ENCODE assay signal across 2 cellular contexts in the genomic region with DNA sequence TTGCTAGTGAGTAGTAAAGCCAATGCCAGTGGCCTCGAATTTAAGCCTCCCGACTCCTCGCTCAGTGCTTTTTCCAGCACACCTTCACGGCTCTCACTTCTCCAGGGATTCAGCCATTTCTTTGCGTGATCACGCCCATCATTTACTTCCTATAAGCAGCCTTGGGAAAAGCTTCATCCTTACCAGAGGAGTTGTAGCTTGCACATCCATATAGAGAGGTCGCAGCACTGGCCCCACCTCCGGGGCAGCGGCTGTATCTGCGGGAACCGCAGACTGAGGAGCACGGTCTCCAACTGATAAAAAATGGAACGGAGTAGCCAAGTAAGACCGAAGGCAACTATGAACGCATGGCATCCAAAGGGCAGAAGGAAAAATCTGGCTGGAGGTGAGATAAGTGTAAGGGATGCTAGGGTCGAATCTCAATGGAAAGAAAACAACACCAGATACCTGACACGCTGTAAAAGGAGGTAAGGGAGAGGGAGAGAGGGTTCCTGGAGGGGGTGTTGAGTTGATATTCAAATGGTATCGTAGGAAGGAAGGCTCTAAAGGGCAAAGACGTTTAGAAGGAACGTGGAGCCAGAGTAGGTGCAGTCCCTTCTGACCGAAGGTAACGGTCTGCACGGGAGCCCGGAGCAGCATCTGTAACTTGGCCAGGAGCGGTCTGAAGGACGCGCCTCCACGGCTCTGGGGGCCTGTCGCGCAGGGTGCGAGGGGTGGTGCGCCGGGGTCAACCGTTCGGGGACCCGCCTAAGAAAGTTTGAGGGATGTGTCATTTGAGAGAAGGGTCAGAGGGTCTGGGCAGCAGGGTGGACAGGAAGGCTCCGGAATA.
TF ChIP-seq lines count a peak whose summit lies in the region.

No MANE protein-coding gene starts in this region.

TF ChIP-seq in HEK293, 187 proteins besides CTCF, POLR2A, EP300 and RAD21 (continued from another document and continues in another):
- TF ChIP-seq, protein P1, sequence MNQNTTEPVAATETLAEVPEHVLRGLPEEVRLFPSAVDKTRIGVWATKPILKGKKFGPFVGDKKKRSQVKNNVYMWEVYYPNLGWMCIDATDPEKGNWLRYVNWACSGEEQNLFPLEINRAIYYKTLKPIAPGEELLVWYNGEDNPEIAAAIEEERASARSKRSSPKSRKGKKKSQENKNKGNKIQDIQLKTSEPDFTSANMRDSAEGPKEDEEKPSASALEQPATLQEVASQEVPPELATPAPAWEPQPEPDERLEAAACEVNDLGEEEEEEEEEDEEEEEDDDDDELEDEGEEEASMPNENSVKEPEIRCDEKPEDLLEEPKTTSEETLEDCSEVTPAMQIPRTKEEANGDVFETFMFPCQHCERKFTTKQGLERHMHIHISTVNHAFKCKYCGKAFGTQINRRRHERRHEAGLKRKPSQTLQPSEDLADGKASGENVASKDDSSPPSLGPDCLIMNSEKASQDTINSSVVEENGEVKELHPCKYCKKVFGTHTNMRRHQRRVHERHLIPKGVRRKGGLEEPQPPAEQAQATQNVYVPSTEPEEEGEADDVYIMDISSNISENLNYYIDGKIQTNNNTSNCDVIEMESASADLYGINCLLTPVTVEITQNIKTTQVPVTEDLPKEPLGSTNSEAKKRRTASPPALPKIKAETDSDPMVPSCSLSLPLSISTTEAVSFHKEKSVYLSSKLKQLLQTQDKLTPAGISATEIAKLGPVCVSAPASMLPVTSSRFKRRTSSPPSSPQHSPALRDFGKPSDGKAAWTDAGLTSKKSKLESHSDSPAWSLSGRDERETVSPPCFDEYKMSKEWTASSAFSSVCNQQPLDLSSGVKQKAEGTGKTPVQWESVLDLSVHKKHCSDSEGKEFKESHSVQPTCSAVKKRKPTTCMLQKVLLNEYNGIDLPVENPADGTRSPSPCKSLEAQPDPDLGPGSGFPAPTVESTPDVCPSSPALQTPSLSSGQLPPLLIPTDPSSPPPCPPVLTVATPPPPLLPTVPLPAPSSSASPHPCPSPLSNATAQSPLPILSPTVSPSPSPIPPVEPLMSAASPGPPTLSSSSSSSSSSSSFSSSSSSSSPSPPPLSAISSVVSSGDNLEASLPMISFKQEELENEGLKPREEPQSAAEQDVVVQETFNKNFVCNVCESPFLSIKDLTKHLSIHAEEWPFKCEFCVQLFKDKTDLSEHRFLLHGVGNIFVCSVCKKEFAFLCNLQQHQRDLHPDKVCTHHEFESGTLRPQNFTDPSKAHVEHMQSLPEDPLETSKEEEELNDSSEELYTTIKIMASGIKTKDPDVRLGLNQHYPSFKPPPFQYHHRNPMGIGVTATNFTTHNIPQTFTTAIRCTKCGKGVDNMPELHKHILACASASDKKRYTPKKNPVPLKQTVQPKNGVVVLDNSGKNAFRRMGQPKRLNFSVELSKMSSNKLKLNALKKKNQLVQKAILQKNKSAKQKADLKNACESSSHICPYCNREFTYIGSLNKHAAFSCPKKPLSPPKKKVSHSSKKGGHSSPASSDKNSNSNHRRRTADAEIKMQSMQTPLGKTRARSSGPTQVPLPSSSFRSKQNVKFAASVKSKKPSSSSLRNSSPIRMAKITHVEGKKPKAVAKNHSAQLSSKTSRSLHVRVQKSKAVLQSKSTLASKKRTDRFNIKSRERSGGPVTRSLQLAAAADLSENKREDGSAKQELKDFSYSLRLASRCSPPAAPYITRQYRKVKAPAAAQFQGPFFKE (tag by site-specific recombination; IDR thresholded peaks at IDR 0.05; ENCODE audit: borderline replicate concordance): no peak
- TF ChIP-seq ZBTB26 (tag by site-specific recombination; optimal IDR thresholded peaks at IDR 0.05) (peak; percentile 79), ZFP3 (tag by site-specific recombination; IDR thresholded peaks at IDR 0.05; ENCODE audit: low read depth) (no peak), SALL2 (tag by site-specific recombination; IDR thresholded peaks at IDR 0.05; ENCODE audit: borderline replicate concordance) (no peak), ZNF221 (tag by site-specific recombination; IDR thresholded peaks at IDR 0.05; ENCODE audit: borderline replicate concordance) (no peak), ZSCAN5A (tag by site-specific recombination; IDR thresholded peaks at IDR 0.05) (no peak), YY2 (tag by site-specific recombination; IDR thresholded peaks at IDR 0.05) (no peak), ZNF157 (tag by site-specific recombination; IDR thresholded peaks at IDR 0.05) (no peak), KLF17 (tag by site-specific recombination; IDR thresholded peaks at IDR 0.05) (no peak)
- TF ChIP-seq, protein P2, sequence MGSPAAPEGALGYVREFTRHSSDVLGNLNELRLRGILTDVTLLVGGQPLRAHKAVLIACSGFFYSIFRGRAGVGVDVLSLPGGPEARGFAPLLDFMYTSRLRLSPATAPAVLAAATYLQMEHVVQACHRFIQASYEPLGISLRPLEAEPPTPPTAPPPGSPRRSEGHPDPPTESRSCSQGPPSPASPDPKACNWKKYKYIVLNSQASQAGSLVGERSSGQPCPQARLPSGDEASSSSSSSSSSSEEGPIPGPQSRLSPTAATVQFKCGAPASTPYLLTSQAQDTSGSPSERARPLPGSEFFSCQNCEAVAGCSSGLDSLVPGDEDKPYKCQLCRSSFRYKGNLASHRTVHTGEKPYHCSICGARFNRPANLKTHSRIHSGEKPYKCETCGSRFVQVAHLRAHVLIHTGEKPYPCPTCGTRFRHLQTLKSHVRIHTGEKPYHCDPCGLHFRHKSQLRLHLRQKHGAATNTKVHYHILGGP (tag by site-specific recombination; IDR thresholded peaks at IDR 0.05): no peak

TF ChIP-seq in HepG2, 621 proteins besides CTCF, POLR2A, EP300 and RAD21 (continued from another document and continues in another):
- TF ChIP-seq, protein P3, sequence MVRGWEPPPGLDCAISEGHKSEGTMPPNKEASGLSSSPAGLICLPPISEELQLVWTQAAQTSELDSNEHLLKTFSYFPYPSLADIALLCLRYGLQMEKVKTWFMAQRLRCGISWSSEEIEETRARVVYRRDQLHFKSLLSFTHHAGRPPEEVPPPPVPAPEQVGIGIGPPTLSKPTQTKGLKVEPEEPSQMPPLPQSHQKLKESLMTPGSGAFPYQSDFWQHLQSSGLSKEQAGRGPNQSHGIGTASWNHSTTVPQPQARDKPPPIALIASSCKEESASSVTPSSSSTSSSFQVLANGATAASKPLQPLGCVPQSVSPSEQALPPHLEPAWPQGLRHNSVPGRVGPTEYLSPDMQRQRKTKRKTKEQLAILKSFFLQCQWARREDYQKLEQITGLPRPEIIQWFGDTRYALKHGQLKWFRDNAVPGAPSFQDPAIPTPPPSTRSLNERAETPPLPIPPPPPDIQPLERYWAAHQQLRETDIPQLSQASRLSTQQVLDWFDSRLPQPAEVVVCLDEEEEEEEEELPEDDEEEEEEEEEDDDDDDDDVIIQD (CRISPR knock-in tag; IDR thresholded peaks at IDR 0.05; ENCODE audit: low read depth): no peak
- peak; percentile 63; the same call in 1 of the 2 replicates for TF ChIP-seq ZNF138 (CRISPR knock-in tag; IDR thresholded peaks at IDR 0.05; ENCODE audit: low read depth)
- TF ChIP-seq, protein P4, sequence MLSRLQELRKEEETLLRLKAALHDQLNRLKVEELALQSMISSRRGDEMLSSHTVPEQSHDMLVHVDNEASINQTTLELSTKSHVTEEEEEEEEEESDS (CRISPR knock-in tag; IDR thresholded peaks at IDR 0.05; ENCODE audit: borderline replicate concordance): 0 out of 2 replicates have a peak, but pooled peaks have one; percentile 54
- no peak for TF ChIP-seq JUND (CRISPR knock-in tag; IDR thresholded peaks at IDR 0.05)
- no peak for TF ChIP-seq RFX1 (IDR thresholded peaks at IDR 0.05)
- 0 out of 2 replicates have a peak, but pooled peaks have one; percentile 6 for TF ChIP-seq ZNF3 (CRISPR knock-in tag; IDR thresholded peaks at IDR 0.05)
- TF ChIP-seq RAD51 (IDR thresholded peaks at IDR 0.05; ENCODE audit: borderline replicate concordance): no peak
- no peak for TF ChIP-seq ZNF281 (CRISPR knock-in tag; IDR thresholded peaks at IDR 0.05; ENCODE audit: borderline replicate concordance)
- TF ChIP-seq HDAC6 (IDR thresholded peaks at IDR 0.05; ENCODE audit: low read depth, low read length): no peak
- no peak for TF ChIP-seq LBX2 (CRISPR knock-in tag; IDR thresholded peaks at IDR 0.05; ENCODE audit: borderline replicate concordance)
- no peak for TF ChIP-seq MED8 (CRISPR knock-in tag; IDR thresholded peaks at IDR 0.05; ENCODE audit: insufficient replicate concordance)
- TF ChIP-seq GATA4 (IDR thresholded peaks at IDR 0.05; ENCODE audit: borderline replicate concordance, low read depth): no peak
- no peak for TF ChIP-seq NFKBIZ (CRISPR knock-in tag; IDR thresholded peaks at IDR 0.05)
- no peak for TF ChIP-seq PRDM10 (CRISPR knock-in tag; IDR thresholded peaks at IDR 0.05; ENCODE audit: low read depth)
- no peak for TF ChIP-seq CSRNP1 (CRISPR knock-in tag; IDR thresholded peaks at IDR 0.05)
- TF ChIP-seq ZNF546 (CRISPR knock-in tag; conservative IDR thresholded peaks at IDR 0.05): no peak
- TF ChIP-seq, protein P5, sequence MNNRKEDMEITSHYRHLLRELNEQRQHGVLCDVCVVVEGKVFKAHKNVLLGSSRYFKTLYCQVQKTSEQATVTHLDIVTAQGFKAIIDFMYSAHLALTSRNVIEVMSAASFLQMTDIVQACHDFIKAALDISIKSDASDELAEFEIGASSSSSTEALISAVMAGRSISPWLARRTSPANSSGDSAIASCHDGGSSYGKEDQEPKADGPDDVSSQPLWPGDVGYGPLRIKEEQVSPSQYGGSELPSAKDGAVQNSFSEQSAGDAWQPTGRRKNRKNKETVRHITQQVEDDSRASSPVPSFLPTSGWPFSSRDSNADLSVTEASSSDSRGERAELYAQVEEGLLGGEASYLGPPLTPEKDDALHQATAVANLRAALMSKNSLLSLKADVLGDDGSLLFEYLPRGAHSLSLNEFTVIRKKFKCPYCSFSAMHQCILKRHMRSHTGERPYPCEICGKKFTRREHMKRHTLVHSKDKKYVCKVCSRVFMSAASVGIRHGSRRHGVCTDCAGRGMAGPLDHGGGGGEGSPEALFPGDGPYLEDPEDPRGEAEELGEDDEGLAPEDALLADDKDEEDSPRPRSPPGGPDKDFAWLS (CRISPR knock-in tag; IDR thresholded peaks at IDR 0.05; ENCODE audit: borderline replicate concordance): peak; percentile 90; the same call in 1 of the 2 replicates
- no peak for TF ChIP-seq HDAC1 (CRISPR knock-in tag; IDR thresholded peaks at IDR 0.05)
- TF ChIP-seq ATM (IDR thresholded peaks at IDR 0.05; ENCODE audit: borderline replicate concordance): no peak
- no peak for TF ChIP-seq TOE1 (CRISPR knock-in tag; IDR thresholded peaks at IDR 0.05)
- no peak for TF ChIP-seq ATAD3A (CRISPR knock-in tag; IDR thresholded peaks at IDR 0.05)
- no peak for TF ChIP-seq MBNL3 (CRISPR knock-in tag; conservative IDR thresholded peaks at IDR 0.05)
- TF ChIP-seq BRD4 (CRISPR knock-in tag; IDR thresholded peaks at IDR 0.05): no peak
- no peak for TF ChIP-seq NONO (IDR thresholded peaks at IDR 0.05)
- TF ChIP-seq NONO (CRISPR knock-in tag; conservative IDR thresholded peaks at IDR 0.05): no peak
- TF ChIP-seq ZNF451 (CRISPR knock-in tag; IDR thresholded peaks at IDR 0.05): no peak
- no peak for TF ChIP-seq ZNF296 (CRISPR knock-in tag; conservative IDR thresholded peaks at IDR 0.05)
- no peak for TF ChIP-seq LCORL (IDR thresholded peaks at IDR 0.05)
- peak; percentile 61 for TF ChIP-seq LCORL (CRISPR knock-in tag; IDR thresholded peaks at IDR 0.05)
